In genomic region chr1:52926864-52927218, GRCh38 we compare ENCODE assay signal across 8 cellular contexts. TPM values are rescaled to one million over a fixed set of nuclear protein-coding genes. Genes with fewer than 3 reads are reported as not detected.
DNase-seq lines count a peak whose midpoint lies in the region; ATAC-seq, FAIRE-seq and TF ChIP-seq lines count a peak whose summit lies in the region.

No MANE protein-coding gene starts in this region.

- CTCF ChIA-PET in Panc1 (lab: Charles Lee), result interaction anchor here (0.6 kb wide), 2 partner anchors 27 to 283 kb away, joined by 5 to 9 read pairs; no protein-coding TSS in a partner anchor

- H3K36me3 ChIP-seq in Panc1 (ENCODE audit: control insufficient read depth, insufficient read depth, low read length) (no peaks in the 10 kb centered on the region; the same call in 1 of the 2 replicates), skeletal muscle tissue (ENCODE audit: control insufficient read depth in 3 of 3, insufficient read depth in 3 of 3, low read length in 3 of 3) (peaks cover 0 to 3% (median 0%) of the 10 kb centered on the region in 3 donors)

- TF ChIP-seq CTCF in Panc1 (IDR thresholded peaks at IDR 0.05), result no peak
- TF ChIP-seq CTCF in fibroblast of the aortic adventitia (IDR thresholded peaks at IDR 0.05; ENCODE audit: insufficient read depth, low read length), result no peak

- H3K9me3 ChIP-seq in Panc1 (ENCODE audit: control insufficient read depth, insufficient read depth, low read depth, low read length) (no peaks in the 10 kb centered on the region), skeletal muscle tissue (ENCODE audit: control insufficient read depth in 3 of 3, low read length in 3 of 3) (no peaks in the 10 kb centered on the region)

- BruUV-seq in Panc1 (replicated peaks; lab: Mats Ljungman, UMichigan), result no TSS peak

- ATAC-seq in GM21528 (IDR thresholded peaks at IDR 0.05; ENCODE audit: low FRiP score, unreplicated experiment) (peak; percentile 11), Panc1 (no peak)

- no peak for TF ChIP-seq POLR2A in H54 (IDR thresholded peaks at IDR 0.05; ENCODE audit: low read depth, low read length)

- POLR2A ChIA-PET in Panc1 (lab: Charles Lee), result interaction anchor here (0.6 kb wide), 1 partner anchor 9 kb away, joined by 11 read pairs; no protein-coding TSS in a partner anchor

- peak overlapping the region; percentile 66 to 83 for H3K4me3 ChIP-seq in Panc1 (ENCODE audit: low read depth in 2 of 2, low read length in 2 of 2)
- peak overlapping the region; percentile 84 for H3K4me3 ChIP-seq in fibroblast of the aortic adventitia (ENCODE audit: low read depth, low read length)
- H3K4me3 ChIP-seq in skeletal muscle tissue (ENCODE audit: low read length in 3 of 3), result peak overlapping the region; percentile 88 to 94 (median 94)

- intact Hi-C loops in Panc1 (cut with micrococcal nuclease; ENCODE audit: unreplicated experiment), result loop anchor here (10.0 kb wide), 1 partner anchor 248 kb away; no protein-coding TSS in a partner anchor

- no peak for DNase-seq in Panc1 (ENCODE audit: low read depth, low spot score)
- DNase-seq in fibroblast of the aortic adventitia (ENCODE audit: low read depth), result no peak
- no peak for DNase-seq in NCI-H2171 treated with DMSO at 0.1 percent for 48 hours (lab: John Stamatoyannopoulos, UW)
- DNase-seq in activated gamma-delta T cell (lab: John Stamatoyannopoulos, UW), result no peak
- no peak for DNase-seq in H54 (ENCODE audit: insufficient read length, low spot score)
- DNase-seq in effector CD4-positive, alpha-beta T cell, result no peak

- H3K9ac ChIP-seq in skeletal muscle tissue (ENCODE audit: low read depth in 1 of 3, low read length in 3 of 3), result peak overlapping the region; percentile 73 to 98 (median 96)

- in situ Hi-C loops in Panc1 (cut with HindIII; ENCODE audit: low pct_unique_long_range_greater_than_20kb, low sequenced_read_pairs), result no loop called here

- H3K27me3 ChIP-seq in Panc1 (ENCODE audit: control insufficient read depth, insufficient read depth, low read length), result no peaks in the 10 kb centered on the region
- H3K27me3 ChIP-seq in skeletal muscle tissue (ENCODE audit: control insufficient read depth in 3 of 3, insufficient read depth in 3 of 3, low read length in 3 of 3), result no peaks in the 10 kb centered on the region

- peaks cover 11% of the 10 kb centered on the region for H3K4me1 ChIP-seq in Panc1 (ENCODE audit: control insufficient read depth, insufficient read depth, low read length)
- peaks cover 21 to 25% (median 21%) of the 10 kb centered on the region in 3 donors for H3K4me1 ChIP-seq in skeletal muscle tissue (ENCODE audit: control insufficient read depth in 3 of 3, insufficient read depth in 3 of 3, low read length in 3 of 3)

- H3K27ac ChIP-seq in Panc1 (ENCODE audit: low read length) (peak overlapping the region; percentile 90), skeletal muscle tissue (ENCODE audit: low read depth, low read length) (peak overlapping the region; percentile 79)

- FAIRE-seq in H54 (lab: Jason Lieb, UNC), result no peak

RNA-seq across cellular contexts. Expression of gene SCP2, which starts 0.2 kb away (rescaled TPM):
- 88.7 TPM for total RNA-seq in Panc1 (2021; ENCODE audit: unreplicated experiment)
- 94.0 TPM for polyA plus RNA-seq in Panc1 (2012; ENCODE audit: insufficient read length)
- 188 and 507 TPM in 2 replicates for total RNA-seq in fibroblast of the aortic adventitia (ENCODE audit: low replicate concordance)
- total RNA-seq in skeletal muscle tissue, result 39.1 TPM

RNA-seq across cellular contexts. Expression of gene ECHDC2, which starts 5.3 kb away (rescaled TPM):
- total RNA-seq in Panc1 (2021; ENCODE audit: unreplicated experiment), result 61.8 TPM
- polyA plus RNA-seq in Panc1 (2012; ENCODE audit: insufficient read length), result 84.2 TPM
- 14.7 and 39.9 TPM in 2 replicates for total RNA-seq in fibroblast of the aortic adventitia (ENCODE audit: low replicate concordance)
- 26.6 TPM for total RNA-seq in skeletal muscle tissue
